In genomic region chr15:58479941-58480340, GRCh38 we compare ENCODE assay signal across 25 cellular contexts. TPM values are rescaled to one million over a fixed set of nuclear protein-coding genes. Genes with fewer than 3 reads are reported as not detected.
DNase-seq lines count a peak whose midpoint lies in the region; FAIRE-seq and TF ChIP-seq lines count a peak whose summit lies in the region.
"Had no signal": no experiment of that assay in that cellular context is flagged by ENCODE, and none has a peak within 500 bp of the region (broad histone marks: within the 10 kb centered on the region; RNA-seq: fewer than 3 reads in every experiment).

No MANE protein-coding gene starts in this region.

- in situ Hi-C loops in Caki2 (cut with HindIII; ENCODE audit: low pct_unique_long_range_greater_than_20kb, low sequenced_read_pairs) = no loop called here

- no peak overlapping the region for H3K4me3 ChIP-seq in kidney epithelial cell (ENCODE audit: low read depth, low read length)
- H3K4me3 ChIP-seq: A549, PC-9, SJSA1 had no signal

- FAIRE-seq in GM12891 (lab: Jason Lieb, UNC) = no peak
- FAIRE-seq: A549, GM18507, HepG2 had no signal

- POLR2A ChIA-PET in GM10248 (lab: Yijun Ruan, JAX) = no interaction called here

- DNase-seq in Caki2 (ENCODE audit: low read depth) (peak; percentile 76), amniotic epithelial cell (ENCODE audit: low read depth) (peak; percentile 81), kidney epithelial cell (ENCODE audit: low read depth) (peak; percentile 87), renal cortical epithelial cell (ENCODE audit: low read depth) (peak; percentile 99), GM10248 (ENCODE audit: extremely low spot score) (no peak), DMS153 treated with DMSO at 0.1 percent for 48 hours (lab: John Stamatoyannopoulos, UW; ENCODE audit: unreplicated experiment) (no peak), GM12891 (ENCODE audit: insufficient read length, low spot score) (no peak)
- DNase-seq: Calu3; CD8-positive, alpha-beta T cell; DND-41; Karpas-422; NCI-H1092; NCI-H1436; NCI-H187; NCI-H2081 treated with DMSO at 0.1 percent for 48 hours; NCI-H2171 treated with DMSO at 0.1 percent for 48 hours; NCI-H524 treated with DMSO at 0.1 percent for 48 hours; NCI-H774; PC-9; Right ventricle myocardium superior; RPMI8226 had no signal

- no peaks in the 10 kb centered on the region for H3K36me3 ChIP-seq in kidney epithelial cell (ENCODE audit: control insufficient read depth, insufficient read depth, low read length)
- H3K36me3 ChIP-seq: SJSA1 had no signal

- CTCF ChIA-PET in GM10248 (lab: Yijun Ruan, JAX) = interaction anchor here (0.8 to 1.5 kb wide), 4 partner anchors 13 to 115 kb away, joined by 3 read pairs; no protein-coding TSS in a partner anchor

- H3K27me3 ChIP-seq in kidney epithelial cell (ENCODE audit: control insufficient read depth, insufficient read depth, low read length) = no peaks in the 10 kb centered on the region
- H3K27me3 ChIP-seq: SJSA1 had no signal

- no peak for TF ChIP-seq POLR2A in GM12891 (IDR thresholded peaks at IDR 0.05; ENCODE audit: low read depth, low read length)

- TF ChIP-seq CTCF in kidney epithelial cell (IDR thresholded peaks at IDR 0.05; ENCODE audit: insufficient read depth, low read length, poor library complexity, severe bottlenecking) (no peak), GM10248 (IDR thresholded peaks at IDR 0.05; ENCODE audit: control extremely low read depth, extremely low read depth, low read depth, missing control alignments) (no peak)

TF ChIP-seq in GM12891, 5 proteins besides CTCF, POLR2A, EP300 and RAD21:
- TF ChIP-seq SPI1 (IDR thresholded peaks at IDR 0.05; ENCODE audit: low read depth, low read length) (no peak), TAF1 (IDR thresholded peaks at IDR 0.05; ENCODE audit: low read depth, low read length) (no peak), POU2F2 (IDR thresholded peaks at IDR 0.05; ENCODE audit: low read depth, low read length) (no peak), PAX5 (IDR thresholded peaks at IDR 0.05; ENCODE audit: insufficient read depth, low read length, severe bottlenecking) (no peak), POLR2AphosphoS5 (IDR thresholded peaks at IDR 0.05; ENCODE audit: low read depth, low read length) (no peak)

RNA-seq across cellular contexts. Expression of gene LIPC, which starts 48.1 kb away (rescaled TPM):
- total RNA-seq in Caki2 (2014; rRNA removed; shearing (Covaris generic); ENCODE audit: low replicate concordance) = 0.23 and 4.0 TPM in 2 replicates
- total RNA-seq in kidney epithelial cell (1.1 and 1.3 TPM in 2 replicates), renal cortical epithelial cell (1.6 and 9.2 TPM in 2 replicates)
- 0.12 TPM for polyA plus RNA-seq in GM12891 (2012; ENCODE audit: low read depth, missing spikeins)
- total RNA-seq: Calu3, PC-9 had no signal

Comparison
In these comparisons a context has a peak if more than half of its experiments do, and no peak if none do; other contexts are left out.
1. DNase-seq: peak in Caki2 (single experiment), amniotic epithelial cell (single experiment), kidney epithelial cell (single experiment) and renal cortical epithelial cell (single experiment); none in GM10248 (single experiment), DMS153 treated with DMSO at 0.1 percent for 48 hours (single experiment) and GM12891 (single experiment).